ENCODE assay signal across 9 cellular contexts in genomic region chr1:24150228-24151174, GRCh38. TPM values are rescaled to one million over a fixed set of nuclear protein-coding genes. Genes with fewer than 3 reads are reported as not detected.
A peak's percentile ranks its signal among the peaks of the same experiment; 100 is the strongest.
DNase-seq lines count a peak whose midpoint lies in the region; ATAC-seq lines count a peak whose summit lies in the region.
"Had no signal": no experiment of that assay in that cellular context is flagged by ENCODE, and none has a peak within 500 bp of the region (broad histone marks: within the 10 kb centered on the region; RNA-seq: fewer than 3 reads in every experiment).

No MANE protein-coding gene starts in this region.

- peaks cover 20% of the 10 kb centered on the region for H3K4me1 Mint-ChIP-seq in activated CD4-positive, alpha-beta T cell treated with anti-CD3 and anti-CD28 coated beads, Interleukin-2, amount 10 ng/mL, durations not matched to agents 7 days and 5 days

- peaks cover 24% of the 10 kb centered on the region for H3K27me3 Mint-ChIP-seq in activated CD4-positive, alpha-beta T cell treated with anti-CD3 and anti-CD28 coated beads, Interleukin-2, amount 10 ng/mL, durations not matched to agents 7 days and 5 days

- H3K36me3 Mint-ChIP-seq in activated CD4-positive, alpha-beta T cell treated with anti-CD3 and anti-CD28 coated beads, Interleukin-2, amount 10 ng/mL, durations not matched to agents 7 days and 5 days (ENCODE audit: low read depth): no peaks in the 10 kb centered on the region

- DNase-seq in DMS79 treated with DMSO at 0.1 percent for 48 hours (lab: John Stamatoyannopoulos, UW) (peak; percentile 94), NCI-H526 (lab: John Stamatoyannopoulos, UW) (peak; percentile 84 to 93), dedifferentiated amniotic fluid mesenchymal stem cell (ENCODE audit: extremely low spot score) (peak; percentile 52), left kidney (ENCODE audit: low read depth, low spot score) (peak; percentile 97)
- peak; percentile 91 for DNase-seq in activated CD4-positive, alpha-beta T cell treated with anti-CD3 and anti-CD28 coated beads, Interleukin-2, amount 10 ng/mL, durations not matched to agents 7 days and 5 days
- DNase-seq in stimulated activated CD4-positive, alpha-beta T cell treated with anti-CD3 and anti-CD28 coated beads, Interleukin-1b, Interleukin-23, amount 100 ng/mL, for 4 hours (ENCODE audit: low read depth in 2 of 2): peak; percentile 86 to 87

- no peaks in the 10 kb centered on the region for H3K9me3 Mint-ChIP-seq in activated CD4-positive, alpha-beta T cell treated with anti-CD3 and anti-CD28 coated beads, Interleukin-2, amount 10 ng/mL, durations not matched to agents 7 days and 5 days

- peak overlapping the region; percentile 33 for H3K4me3 Mint-ChIP-seq in activated CD4-positive, alpha-beta T cell treated with anti-CD3 and anti-CD28 coated beads, Interleukin-2, amount 10 ng/mL, durations not matched to agents 7 days and 5 days

- POLR2A ChIA-PET in activated CD4-positive, alpha-beta T cell treated with anti-CD3 and anti-CD28 coated beads, Interleukin-2, amount 10 ng/mL, durations not matched to agents 7 days and 5 days (lab: Charles Lee): interaction anchor here (1.0 kb wide), 1 partner anchor 241 kb away, joined by 3 read pairs; no protein-coding TSS in a partner anchor

- ATAC-seq in HG03439 (IDR thresholded peaks at IDR 0.05; ENCODE audit: unreplicated experiment): peak; percentile 76
- no peak for ATAC-seq in HG03108 (IDR thresholded peaks at IDR 0.05; ENCODE audit: unreplicated experiment)

- peak overlapping the region; percentile 6 for H3K27ac Mint-ChIP-seq in activated CD4-positive, alpha-beta T cell treated with anti-CD3 and anti-CD28 coated beads, Interleukin-2, amount 10 ng/mL, durations not matched to agents 7 days and 5 days

- CTCF ChIA-PET in activated CD4-positive, alpha-beta T cell treated with anti-CD3 and anti-CD28 coated beads, Interleukin-2, amount 10 ng/mL, durations not matched to agents 7 days and 5 days (lab: Charles Lee): interaction anchor here (0.7 to 5.0 kb wide), 25 partner anchors 8 to 436 kb away, joined by 3 to 52 read pairs (median 4); partner anchors contain the start of gene NIPAL3

RNA-seq across cellular contexts. Expression of gene IL22RA1, which starts 7.6 kb away (rescaled TPM):
- total RNA-seq in activated CD4-positive, alpha-beta T cell treated with anti-CD3 and anti-CD28 coated beads, Interleukin-2, amount 10 ng/mL, durations not matched to agents 7 days and 5 days: not detected
- total RNA-seq: temporal lobe had no signal

RNA-seq across cellular contexts. Expression of gene IFNLR1, which starts 36.6 kb away (rescaled TPM):
- 1 to 10 TPM; 3.2 to 3.4 TPM for total RNA-seq in activated CD4-positive, alpha-beta T cell treated with anti-CD3 and anti-CD28 coated beads, Interleukin-2, amount 10 ng/mL, durations not matched to agents 7 days and 5 days

RNA-seq across cellular contexts. Expression of gene MYOM3, which starts 38.6 kb away (rescaled TPM):
- not detected for total RNA-seq in activated CD4-positive, alpha-beta T cell treated with anti-CD3 and anti-CD28 coated beads, Interleukin-2, amount 10 ng/mL, durations not matched to agents 7 days and 5 days
